Comparison of ENCODE assay signal across 1 cellular context in genomic region chr11:60905047-60905446, GRCh38.
TF ChIP-seq lines count a peak whose summit lies in the region.

No MANE protein-coding gene starts in this region.

TF ChIP-seq in GM23338, 12 proteins besides CTCF, POLR2A, EP300 and RAD21 (continued from another document):
- TF ChIP-seq ETS1 (IDR thresholded peaks at IDR 0.05) (no peak), NANOG (IDR thresholded peaks at IDR 0.05; ENCODE audit: borderline replicate concordance) (no peak), POLR2AphosphoS5 (IDR thresholded peaks at IDR 0.05; ENCODE audit: low read depth) (no peak), ZNF114 (CRISPR knock-in tag; IDR thresholded peaks at IDR 0.05) (no peak), EZH2phosphoT487 (IDR thresholded peaks at IDR 0.05; ENCODE audit: unreplicated experiment) (no peak)
- TF ChIP-seq, protein P1, sequence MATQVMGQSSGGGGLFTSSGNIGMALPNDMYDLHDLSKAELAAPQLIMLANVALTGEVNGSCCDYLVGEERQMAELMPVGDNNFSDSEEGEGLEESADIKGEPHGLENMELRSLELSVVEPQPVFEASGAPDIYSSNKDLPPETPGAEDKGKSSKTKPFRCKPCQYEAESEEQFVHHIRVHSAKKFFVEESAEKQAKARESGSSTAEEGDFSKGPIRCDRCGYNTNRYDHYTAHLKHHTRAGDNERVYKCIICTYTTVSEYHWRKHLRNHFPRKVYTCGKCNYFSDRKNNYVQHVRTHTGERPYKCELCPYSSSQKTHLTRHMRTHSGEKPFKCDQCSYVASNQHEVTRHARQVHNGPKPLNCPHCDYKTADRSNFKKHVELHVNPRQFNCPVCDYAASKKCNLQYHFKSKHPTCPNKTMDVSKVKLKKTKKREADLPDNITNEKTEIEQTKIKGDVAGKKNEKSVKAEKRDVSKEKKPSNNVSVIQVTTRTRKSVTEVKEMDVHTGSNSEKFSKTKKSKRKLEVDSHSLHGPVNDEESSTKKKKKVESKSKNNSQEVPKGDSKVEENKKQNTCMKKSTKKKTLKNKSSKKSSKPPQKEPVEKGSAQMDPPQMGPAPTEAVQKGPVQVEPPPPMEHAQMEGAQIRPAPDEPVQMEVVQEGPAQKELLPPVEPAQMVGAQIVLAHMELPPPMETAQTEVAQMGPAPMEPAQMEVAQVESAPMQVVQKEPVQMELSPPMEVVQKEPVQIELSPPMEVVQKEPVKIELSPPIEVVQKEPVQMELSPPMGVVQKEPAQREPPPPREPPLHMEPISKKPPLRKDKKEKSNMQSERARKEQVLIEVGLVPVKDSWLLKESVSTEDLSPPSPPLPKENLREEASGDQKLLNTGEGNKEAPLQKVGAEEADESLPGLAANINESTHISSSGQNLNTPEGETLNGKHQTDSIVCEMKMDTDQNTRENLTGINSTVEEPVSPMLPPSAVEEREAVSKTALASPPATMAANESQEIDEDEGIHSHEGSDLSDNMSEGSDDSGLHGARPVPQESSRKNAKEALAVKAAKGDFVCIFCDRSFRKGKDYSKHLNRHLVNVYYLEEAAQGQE (IDR thresholded peaks at IDR 0.05; ENCODE audit: unreplicated experiment) = no peak
TF ChIP-seq in GM23338: peak in this region for 0.
